In the genomic region with DNA sequence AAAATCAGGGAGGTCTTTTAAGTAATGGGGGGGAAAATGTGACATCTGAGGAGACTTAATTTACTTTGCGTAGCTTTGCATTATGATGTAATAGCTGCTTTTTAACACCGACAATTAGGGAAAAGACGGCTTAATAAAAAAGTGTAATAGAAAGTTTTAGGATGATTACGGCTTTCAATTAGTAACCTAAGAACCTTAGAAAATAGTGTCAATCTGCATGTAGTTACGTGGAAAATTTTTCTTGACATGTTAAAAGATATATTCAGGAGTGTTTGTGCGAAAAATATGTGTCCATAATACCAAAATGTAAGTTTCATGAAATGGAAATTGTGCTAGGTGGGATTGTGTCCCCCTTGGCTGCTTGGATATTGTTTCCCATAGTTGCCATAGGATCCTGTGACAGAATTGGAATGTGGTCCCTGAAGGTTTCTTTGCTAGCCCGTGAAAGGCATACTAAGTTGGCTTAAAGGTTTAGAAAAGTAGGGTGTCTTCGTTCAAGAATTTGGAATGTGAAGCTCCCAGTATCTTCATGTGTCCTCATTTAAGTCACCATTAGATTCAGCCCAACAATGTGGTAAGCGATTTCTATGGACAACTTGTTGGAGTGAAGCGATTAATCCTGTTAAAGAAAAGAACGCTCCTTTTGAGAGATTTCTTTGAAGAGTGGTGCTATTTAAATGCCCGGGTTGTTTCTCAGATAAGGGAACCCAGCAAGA, we compare ENCODE assay signal across 8 cellular contexts. TPM values are rescaled to one million over a fixed set of nuclear protein-coding genes. Genes with fewer than 3 reads are reported as not detected.
A peak's percentile ranks its signal among the peaks of the same experiment; 100 is the strongest.
DNase-seq lines count a peak whose midpoint lies in the region; ATAC-seq and TF ChIP-seq lines count a peak whose summit lies in the region.

No MANE protein-coding gene starts in this region.

- H3K4me3 ChIP-seq in CD8-positive, alpha-beta memory T cell (ENCODE audit: low read length), result peak overlapping the region; percentile 42
- H3K4me3 ChIP-seq in OCI-LY3 (ENCODE audit: low read length), result peak overlapping the region; percentile 92
- peak overlapping the region; percentile 83 for H3K4me3 ChIP-seq in epithelial cell of esophagus (ENCODE audit: low read length)
- peak overlapping the region; percentile 73 for H3K4me3 ChIP-seq in neural progenitor cell

- H3K4me1 Mint-ChIP-seq in CD8-positive, alpha-beta memory T cell, result peaks cover 34 to 60% (median 51%) of the 10 kb centered on the region in 3 donors
- peaks cover 43% of the 10 kb centered on the region for H3K4me1 Mint-ChIP-seq in neural progenitor cell
- peaks cover 33% of the 10 kb centered on the region for H3K4me1 Mint-ChIP-seq in CD14-positive monocyte

- H3K27me3 ChIP-seq in CD8-positive, alpha-beta memory T cell (ENCODE audit: insufficient read depth, low read length, poor library complexity, severe bottlenecking), result peaks cover 17% of the 10 kb centered on the region
- H3K27me3 ChIP-seq in OCI-LY3 (ENCODE audit: low read depth, low read length) (no peaks in the 10 kb centered on the region), neural progenitor cell (no peaks in the 10 kb centered on the region)

- TF ChIP-seq CTCF in OCI-LY3 (IDR thresholded peaks at IDR 0.05; ENCODE audit: low read depth, low read length) (no peak), epithelial cell of esophagus (IDR thresholded peaks at IDR 0.05; ENCODE audit: insufficient read depth, low read depth, low read length, missing control alignments) (no peak), neural progenitor cell (IDR thresholded peaks at IDR 0.05) (no peak), CD14-positive monocyte (IDR thresholded peaks at IDR 0.05) (no peak)

- peaks cover 34% of the 10 kb centered on the region for H3K4me1 ChIP-seq in CD8-positive, alpha-beta memory T cell (ENCODE audit: insufficient read depth, low read length)
- H3K4me1 ChIP-seq in OCI-LY3 (ENCODE audit: low read length) (peaks cover 22% of the 10 kb centered on the region), neural progenitor cell (peaks cover 40% of the 10 kb centered on the region)

- no peak for ATAC-seq in HG02798 (IDR thresholded peaks at IDR 0.05; ENCODE audit: poor library complexity, unreplicated experiment)

- CTCF ChIA-PET in CD8-positive, alpha-beta memory T cell (lab: Charles Lee), result no interaction called here

- DNase-seq in CD8-positive, alpha-beta memory T cell, result no peak
- DNase-seq in epithelial cell of esophagus (ENCODE audit: low read depth) (no peak), neural progenitor cell (ENCODE audit: low spot score) (peak; percentile 79), COR-L47 (lab: John Stamatoyannopoulos, UW) (no peak), CD14-positive monocyte (ENCODE audit: low spot score) (no peak)
- no peak for DNase-seq in effector CD8-positive, alpha-beta T cell (lab: John Stamatoyannopoulos, UW)

- H3K36me3 Mint-ChIP-seq in CD8-positive, alpha-beta memory T cell, result peaks cover 0 to 15% (median 2%) of the 10 kb centered on the region in 3 donors
- peaks cover 20% of the 10 kb centered on the region for H3K36me3 Mint-ChIP-seq in neural progenitor cell
- H3K36me3 Mint-ChIP-seq in CD14-positive monocyte, result peaks cover 9 to 15% of the 10 kb centered on the region in 2 donors

- H3K27me3 Mint-ChIP-seq in CD8-positive, alpha-beta memory T cell, result peaks cover 19 to 24% of the 10 kb centered on the region in 2 donors
- H3K27me3 Mint-ChIP-seq in neural progenitor cell (ENCODE audit: insufficient read depth, low read depth), result peaks cover 13% of the 10 kb centered on the region
- H3K27me3 Mint-ChIP-seq in CD14-positive monocyte (ENCODE audit: low read depth in 3 of 3), result peaks cover 73 to 87% (median 75%) of the 10 kb centered on the region in 3 donors

- H3K9ac ChIP-seq in OCI-LY3 (ENCODE audit: low read length) (peak overlapping the region; percentile 74), neural progenitor cell (no peak overlapping the region)

- peak overlapping the region in 1 of 8 donors; percentile 45 for H3K27ac Mint-ChIP-seq in CD8-positive, alpha-beta memory T cell
- peak overlapping the region; percentile 86 for H3K27ac Mint-ChIP-seq in neural progenitor cell
- no peak overlapping the region for H3K27ac Mint-ChIP-seq in CD14-positive monocyte

- no peak overlapping the region for H2AFZ ChIP-seq in OCI-LY3 (ENCODE audit: low read depth, low read length)
- no peak overlapping the region for H2AFZ ChIP-seq in neural progenitor cell (replicated peaks)

- no peaks in the 10 kb centered on the region for H3K9me3 ChIP-seq in CD8-positive, alpha-beta memory T cell (ENCODE audit: low read length)
- H3K9me3 ChIP-seq in OCI-LY3 (ENCODE audit: insufficient read depth, low read length) (no peaks in the 10 kb centered on the region), neural progenitor cell (ENCODE audit: low read depth) (no peaks in the 10 kb centered on the region)

- no peak overlapping the region for H3K27ac ChIP-seq in CD8-positive, alpha-beta memory T cell (ENCODE audit: low read depth, low read length)
- H3K27ac ChIP-seq in OCI-LY3 (ENCODE audit: low read length) (no peak overlapping the region), neural progenitor cell (peak overlapping the region; percentile 76)

- peaks cover 53% of the 10 kb centered on the region for H3F3A ChIP-seq in neural progenitor cell (ENCODE audit: low read depth)

- POLR2A ChIA-PET in CD8-positive, alpha-beta memory T cell (lab: Charles Lee), result no interaction called here

- peaks cover 56% of the 10 kb centered on the region for H3K79me2 ChIP-seq in OCI-LY3 (ENCODE audit: low read length)
- H3K79me2 ChIP-seq in neural progenitor cell (ENCODE audit: low read depth), result peaks cover 91% of the 10 kb centered on the region

- intact Hi-C loops in CD14-positive monocyte (cut with micrococcal nuclease), result no loop called here

- no peaks in the 10 kb centered on the region for H3K36me3 ChIP-seq in CD8-positive, alpha-beta memory T cell (ENCODE audit: insufficient read depth, low read length)
- peaks cover 7% of the 10 kb centered on the region for H3K36me3 ChIP-seq in OCI-LY3 (replicated peaks; ENCODE audit: low read depth, low read length)
- H3K36me3 ChIP-seq in neural progenitor cell, result peaks cover 6% of the 10 kb centered on the region

- H3K4me2 ChIP-seq in OCI-LY3 (ENCODE audit: low read length) (peak overlapping the region; percentile 75), neural progenitor cell (peak overlapping the region; percentile 94)

- peaks cover 0 to 10% (median 0%) of the 10 kb centered on the region in 5 donors for H3K9me3 Mint-ChIP-seq in CD8-positive, alpha-beta memory T cell
- H3K9me3 Mint-ChIP-seq in neural progenitor cell, result no peaks in the 10 kb centered on the region
- peaks cover 7 to 33% (median 27%) of the 10 kb centered on the region in 7 donors for H3K9me3 Mint-ChIP-seq in CD14-positive monocyte

- peak overlapping the region; percentile 91 to 99 (median 95) for H3K4me3 Mint-ChIP-seq in CD8-positive, alpha-beta memory T cell
- H3K4me3 Mint-ChIP-seq in neural progenitor cell (peak overlapping the region; percentile 99), CD14-positive monocyte (peak overlapping the region in 1 of 2 donors; percentile 99)

- H4K20me1 ChIP-seq in OCI-LY3 (ENCODE audit: insufficient read depth, low read length) (peaks cover 16% of the 10 kb centered on the region), neural progenitor cell (ENCODE audit: low read depth) (peaks cover 78% of the 10 kb centered on the region)

RNA-seq across cellular contexts. Expression of a gene that starts 1.9 kb away (rescaled TPM):
- total RNA-seq in CD8-positive, alpha-beta memory T cell, result 1 to 10 TPM; 5.1 to 5.2 TPM
- polyA plus RNA-seq in CD8-positive, alpha-beta memory T cell, result 2.1 TPM
- total RNA-seq in neural progenitor cell (ENCODE audit: low replicate concordance), result 27.4 and 33.8 TPM in 2 replicates
- polyA plus RNA-seq in CD14-positive monocyte, result under 1 TPM in 1 of 2 donors, not detected in 1; 0.12 TPM

Comparison
In these comparisons a context has a peak if more than half of its experiments do, and no peak if none do; other contexts are left out.
1. H3K4me3 ChIP-seq: peak in every context shown above with its lines; median percentile 92 in OCI-LY3; 83 in epithelial cell of esophagus; 73 in neural progenitor cell; 42 in CD8-positive, alpha-beta memory T cell.